8 cellular contexts compared by ENCODE assay signal in genomic region chr11:75241036-75241905, GRCh38. TPM values are rescaled to one million over a fixed set of nuclear protein-coding genes. Genes with fewer than 3 reads are reported as not detected.
DNase-seq lines count a peak whose midpoint lies in the region; ATAC-seq and TF ChIP-seq lines count a peak whose summit lies in the region.

No MANE protein-coding gene starts in this region.

- H3K27ac Mint-ChIP-seq in activated naive CD8-positive, alpha-beta T cell treated with anti-CD3 and anti-CD28 coated beads, Interleukin-2, amount 10 ng/mL, durations not matched to agents 7 days and 5 days: no peak overlapping the region
- no peak overlapping the region for H3K27ac Mint-ChIP-seq in type B pancreatic cell

- ATAC-seq in SK-N-SH treated with all-trans-retinoic acid at 6 μM for 48 hours (peak; percentile 96), heart left ventricle (peak; percentile 56 to 97 (median 92))
- ATAC-seq in activated naive CD8-positive, alpha-beta T cell treated with anti-CD3 and anti-CD28 coated beads, Interleukin-2, amount 10 ng/mL, durations not matched to agents 7 days and 5 days (ENCODE audit: low read depth): peak; percentile 91

- in situ Hi-C loops in GM23248 (cut with MboI): loop anchor here (10.0 kb wide), 1 partner anchor 106 kb away; no protein-coding TSS in a partner anchor

- H3K27me3 Mint-ChIP-seq in activated naive CD8-positive, alpha-beta T cell treated with anti-CD3 and anti-CD28 coated beads, Interleukin-2, amount 10 ng/mL, durations not matched to agents 7 days and 5 days: peaks cover 53% of the 10 kb centered on the region
- peaks cover 80% of the 10 kb centered on the region for H3K27me3 Mint-ChIP-seq in type B pancreatic cell

- peak overlapping the region; percentile 61; the same call in 1 of the 2 replicates for H2AFZ ChIP-seq in GM23248

- H3K79me2 ChIP-seq in DOHH2 (ENCODE audit: control insufficient read depth, low read length) (no peaks in the 10 kb centered on the region), GM23248 (ENCODE audit: insufficient read depth) (no peaks in the 10 kb centered on the region)

- H3K4me1 Mint-ChIP-seq in activated naive CD8-positive, alpha-beta T cell treated with anti-CD3 and anti-CD28 coated beads, Interleukin-2, amount 10 ng/mL, durations not matched to agents 7 days and 5 days: peaks cover 5% of the 10 kb centered on the region
- no peaks in the 10 kb centered on the region for H3K4me1 Mint-ChIP-seq in type B pancreatic cell (ENCODE audit: unreplicated experiment)

- H3K36me3 Mint-ChIP-seq in activated naive CD8-positive, alpha-beta T cell treated with anti-CD3 and anti-CD28 coated beads, Interleukin-2, amount 10 ng/mL, durations not matched to agents 7 days and 5 days: no peaks in the 10 kb centered on the region
- H3K36me3 Mint-ChIP-seq in type B pancreatic cell: no peaks in the 10 kb centered on the region

- H3K36me3 ChIP-seq in DOHH2 (ENCODE audit: control insufficient read depth, low read length) (no peaks in the 10 kb centered on the region), GM23248 (ENCODE audit: low read depth) (no peaks in the 10 kb centered on the region), heart left ventricle (no peaks in the 10 kb centered on the region)

- H3K4me2 ChIP-seq in DOHH2 (ENCODE audit: low read length) (no peak overlapping the region), GM23248 (ENCODE audit: unreplicated experiment) (peak overlapping the region; percentile 57)

- no peaks in the 10 kb centered on the region for H4K20me1 ChIP-seq in DOHH2 (ENCODE audit: control insufficient read depth, insufficient read depth, low read depth, low read length)
- H4K20me1 ChIP-seq in GM23248 (ENCODE audit: insufficient read depth): no peaks in the 10 kb centered on the region

- no peaks in the 10 kb centered on the region for H3K9me2 ChIP-seq in DOHH2 (replicated peaks; ENCODE audit: control insufficient read depth, low read length)
- H3K9me2 ChIP-seq in GM23248 (ENCODE audit: insufficient read depth): no peaks in the 10 kb centered on the region

- no peaks in the 10 kb centered on the region for H3K9me3 Mint-ChIP-seq in activated naive CD8-positive, alpha-beta T cell treated with anti-CD3 and anti-CD28 coated beads, Interleukin-2, amount 10 ng/mL, durations not matched to agents 7 days and 5 days
- H3K9me3 Mint-ChIP-seq in type B pancreatic cell: no peaks in the 10 kb centered on the region

- DNase-seq in GM23248 (peak; percentile 94), heart left ventricle (peak; percentile 82 to 95 (median 84)), posterior vena cava (ENCODE audit: low spot score) (peak; percentile 96), type B pancreatic cell (ENCODE audit: extremely low spot score, unreplicated experiment) (peak; percentile 95)
- peak; percentile 97 for DNase-seq in activated naive CD8-positive, alpha-beta T cell treated with anti-CD3 and anti-CD28 coated beads, Interleukin-2, amount 10 ng/mL, durations not matched to agents 7 days and 5 days

- H3K27me3 ChIP-seq in DOHH2 (ENCODE audit: control insufficient read depth, low read length) (no peaks in the 10 kb centered on the region), GM23248 (replicated peaks; ENCODE audit: insufficient read depth) (peaks cover 49% of the 10 kb centered on the region), heart left ventricle (peaks cover 21 to 59% (median 34%) of the 10 kb centered on the region in 9 donors)

- H3K9ac ChIP-seq in GM23248: no peak overlapping the region

- no peak for TF ChIP-seq POLR2A in heart left ventricle (IDR thresholded peaks at IDR 0.05)

- TF ChIP-seq CTCF in DOHH2 (IDR thresholded peaks at IDR 0.05; ENCODE audit: low read depth, low read length, poor library complexity, severe bottlenecking): peak; percentile 18
- peak; percentile 98 for TF ChIP-seq CTCF in LNCAP (IDR thresholded peaks at IDR 0.05)
- TF ChIP-seq CTCF in heart left ventricle (IDR thresholded peaks at IDR 0.05): peak; percentile 29 to 99 (median 88)
- peak; percentile 97 for TF ChIP-seq CTCF in type B pancreatic cell (conservative IDR thresholded peaks at IDR 0.05)

- H3K4me1 ChIP-seq in DOHH2 (ENCODE audit: control insufficient read depth, low read length): no peaks in the 10 kb centered on the region
- H3K4me1 ChIP-seq in GM23248 (ENCODE audit: insufficient read depth): no peaks in the 10 kb centered on the region
- peaks cover 0 to 21% (median 5%) of the 10 kb centered on the region in 12 donors for H3K4me1 ChIP-seq in heart left ventricle

- intact Hi-C loops in heart left ventricle (cut with DNase I) (loop anchor here in 4 of 10 donors (2.0 to 5.0 kb wide), 4 partner anchors 34 to 216 kb away; no protein-coding TSS in a partner anchor), posterior vena cava (cut with DNase I) (loop anchor here (5.0 to 10.0 kb wide), 3 partner anchors 99 to 306 kb away; no protein-coding TSS in a partner anchor)

- no peak overlapping the region for H3K4me3 ChIP-seq in DOHH2 (ENCODE audit: low read length)
- peak overlapping the region; percentile 65 for H3K4me3 ChIP-seq in GM23248
- peak overlapping the region; percentile 7 to 60 (median 44) for H3K4me3 ChIP-seq in heart left ventricle

- peak overlapping the region; percentile 69 for H3K4me3 Mint-ChIP-seq in activated naive CD8-positive, alpha-beta T cell treated with anti-CD3 and anti-CD28 coated beads, Interleukin-2, amount 10 ng/mL, durations not matched to agents 7 days and 5 days
- peak overlapping the region; percentile 77 for H3K4me3 Mint-ChIP-seq in type B pancreatic cell

- H3K27ac ChIP-seq in DOHH2 (ENCODE audit: low read depth, low read length) (no peak overlapping the region), GM23248 (no peak overlapping the region), heart left ventricle (no peak overlapping the region)

- H3F3A ChIP-seq in DOHH2 (ENCODE audit: control insufficient read depth, insufficient read depth): no peaks in the 10 kb centered on the region
- H3F3A ChIP-seq in GM23248 (ENCODE audit: insufficient read depth): no peaks in the 10 kb centered on the region

- POLR2A ChIA-PET in activated naive CD8-positive, alpha-beta T cell treated with anti-CD3 and anti-CD28 coated beads, Interleukin-2, amount 10 ng/mL, durations not matched to agents 7 days and 5 days (lab: Charles Lee): interaction anchor here (0.8 to 1.4 kb wide), 5 partner anchors 34 to 312 kb away, joined by 3 to 6 read pairs (median 3); no protein-coding TSS in a partner anchor

- 2% methylated on average over 72 to 107 of the region's 140 CpGs for WGBS in GM23248 (ENCODE audit: low coverage in 1 of 2, low lambda C conversion rate in 2 of 2, missing lambda C conversion rate in 2 of 2), 2 experiments
- WGBS in heart left ventricle, 4 donors: 0 to 2% (median 1%) methylated on average over 7 to 140 of the region's 140 CpGs

- no peaks in the 10 kb centered on the region for H3K9me3 ChIP-seq in DOHH2 (ENCODE audit: control insufficient read depth, insufficient read depth, low read length)
- no peaks in the 10 kb centered on the region for H3K9me3 ChIP-seq in GM23248 (ENCODE audit: low read depth)
- H3K9me3 ChIP-seq in heart left ventricle: no peaks in the 10 kb centered on the region

TF ChIP-seq in SK-N-SH treated with all-trans-retinoic acid at 6 μM for 48 hours, 23 proteins besides CTCF, POLR2A, EP300 and RAD21:
- TF ChIP-seq ZNF565 (CRISPR knock-in tag; conservative IDR thresholded peaks at IDR 0.05; ENCODE audit: low read depth) (no peak), POU6F1 (CRISPR knock-in tag; IDR thresholded peaks at IDR 0.05; ENCODE audit: borderline replicate concordance, low read depth) (no peak)

RNA-seq across cellular contexts. Expression of gene TPBGL, which starts 0.7 kb away (rescaled TPM):
- not detected in 2 replicates for total RNA-seq in GM23248 (2014; rRNA removed; shearing (Covaris generic))
- polyA plus RNA-seq in GM23248 (2016; fragmentation: Nextera tagmentation; extraction: Ambion mirVana) (not detected in 2 replicates), heart left ventricle (under 1 TPM in 1 of 2 donors, not detected in 1; 0.07 TPM)
- under 1 TPM; 0.14 to 0.28 TPM for total RNA-seq in activated naive CD8-positive, alpha-beta T cell treated with anti-CD3 and anti-CD28 coated beads, Interleukin-2, amount 10 ng/mL, durations not matched to agents 7 days and 5 days
- total RNA-seq in heart left ventricle (1 to 10 TPM in 1 of 9 donors, under 1 TPM in 4, not detected in 4; 0.08 to 1.0 (median 0.19) TPM), posterior vena cava (under 1 TPM; 0.46 to 0.67 TPM), type B pancreatic cell (ENCODE audit: low replicate concordance) (0.31 and 0.56 TPM in 2 replicates)

Comparison
In these comparisons a context has a peak if more than half of its experiments do, and no peak if none do; other contexts are left out.
1. CTCF ChIP-seq: peak in every context shown above with its lines; median percentile 98 in LNCAP; 97 in type B pancreatic cell; 88 in heart left ventricle; 18 in DOHH2.